8 cellular contexts compared by ENCODE assay signal in the genomic region with DNA sequence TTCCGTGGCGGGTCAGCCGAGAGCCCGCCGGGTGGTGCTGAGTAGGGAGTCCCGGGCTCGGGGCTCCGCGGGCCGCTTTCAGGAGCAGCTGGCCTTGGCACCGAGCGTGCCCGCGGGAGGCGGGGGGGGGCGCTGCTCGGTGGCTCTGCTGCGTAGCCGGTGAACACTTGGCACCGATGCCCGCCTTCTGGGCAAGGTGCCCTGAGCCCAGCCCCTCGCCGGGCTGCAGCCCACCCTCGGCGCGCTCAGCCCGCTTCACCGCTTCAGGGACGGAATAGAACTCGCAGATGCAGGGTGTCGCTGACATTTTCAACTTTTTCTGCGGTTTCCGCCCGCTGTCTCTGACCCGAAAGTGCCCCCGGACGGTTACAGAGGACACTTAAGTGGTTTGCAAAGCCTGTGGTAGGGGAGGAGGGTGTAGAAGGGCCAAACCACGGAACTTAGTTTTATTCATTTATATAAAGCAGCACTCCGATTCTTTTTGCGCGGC. TPM values are rescaled to one million over a fixed set of nuclear protein-coding genes. Genes with fewer than 3 reads are reported as not detected.
DNase-seq lines count a peak whose midpoint lies in the region; TF ChIP-seq lines count a peak whose summit lies in the region.

No MANE protein-coding gene starts in this region.

- H3K9me3 Mint-ChIP-seq in activated T-helper 1 cell treated with anti-CD3 and anti-CD28 coated beads, Interleukin-12 subunit alpha, Interleukin-12 subunit beta, Interleukin-2, Interleukin-4 antibody, amounts not matched to agents 30 ng/mL and 10 ng/mL and 1 ng/mL, durations not matched to agents 14 hours and 24 hours and 36 hours: no peaks in the 10 kb centered on the region
- H3K9me3 Mint-ChIP-seq in osteocyte (ENCODE audit: unreplicated experiment): no peaks in the 10 kb centered on the region

- H3K4me3 Mint-ChIP-seq in activated T-helper 1 cell treated with anti-CD3 and anti-CD28 coated beads, Interleukin-12 subunit alpha, Interleukin-12 subunit beta, Interleukin-2, Interleukin-4 antibody, amounts not matched to agents 30 ng/mL and 10 ng/mL and 1 ng/mL, durations not matched to agents 14 hours and 24 hours and 36 hours: peak overlapping the region; percentile 93
- H3K4me3 Mint-ChIP-seq in osteocyte (ENCODE audit: unreplicated experiment): peak overlapping the region; percentile 78

- intact Hi-C loops in activated T-helper 1 cell treated with anti-CD3 and anti-CD28 coated beads, Interleukin-12 subunit alpha, Interleukin-12 subunit beta, Interleukin-2, Interleukin-4 antibody, amounts not matched to agents 30 ng/mL and 10 ng/mL and 1 ng/mL, durations not matched to agents 14 hours and 24 hours and 36 hours (cut with micrococcal nuclease): loop anchor here (1.0 to 2.0 kb wide), 8 partner anchors 7 to 123 kb away; a partner anchor contains a TSS

- H3K4me1 Mint-ChIP-seq in activated T-helper 1 cell treated with anti-CD3 and anti-CD28 coated beads, Interleukin-12 subunit alpha, Interleukin-12 subunit beta, Interleukin-2, Interleukin-4 antibody, amounts not matched to agents 30 ng/mL and 10 ng/mL and 1 ng/mL, durations not matched to agents 14 hours and 24 hours and 36 hours (ENCODE audit: low read depth): peaks cover 86% of the 10 kb centered on the region
- peaks cover 13% of the 10 kb centered on the region for H3K4me1 Mint-ChIP-seq in osteocyte (ENCODE audit: unreplicated experiment)

- H3K36me3 ChIP-seq in MG63: no peaks in the 10 kb centered on the region

- peaks cover 52% of the 10 kb centered on the region for H3K36me3 Mint-ChIP-seq in activated T-helper 1 cell treated with anti-CD3 and anti-CD28 coated beads, Interleukin-12 subunit alpha, Interleukin-12 subunit beta, Interleukin-2, Interleukin-4 antibody, amounts not matched to agents 30 ng/mL and 10 ng/mL and 1 ng/mL, durations not matched to agents 14 hours and 24 hours and 36 hours (ENCODE audit: low read depth)
- no peaks in the 10 kb centered on the region for H3K36me3 Mint-ChIP-seq in osteocyte (ENCODE audit: unreplicated experiment)

- no peaks in the 10 kb centered on the region for H3K27me3 Mint-ChIP-seq in activated T-helper 1 cell treated with anti-CD3 and anti-CD28 coated beads, Interleukin-12 subunit alpha, Interleukin-12 subunit beta, Interleukin-2, Interleukin-4 antibody, amounts not matched to agents 30 ng/mL and 10 ng/mL and 1 ng/mL, durations not matched to agents 14 hours and 24 hours and 36 hours (ENCODE audit: insufficient read depth)
- peaks cover 57% of the 10 kb centered on the region for H3K27me3 Mint-ChIP-seq in osteocyte (ENCODE audit: unreplicated experiment)

- in situ Hi-C loops in GM13977 (cut with MboI; ENCODE audit: low pct_unique_long_range_greater_than_20kb, low sequenced_read_pairs, unreplicated experiment): no loop called here

- H3K27me3 ChIP-seq in MG63: no peaks in the 10 kb centered on the region

- DNase-seq in GM13977 (ENCODE audit: low spot score): peak; percentile 69
- peak; percentile 53 for DNase-seq in H4 (ENCODE audit: low spot score)
- peak; percentile 10 for DNase-seq in MG63
- peak; percentile 41 for DNase-seq in activated T-helper 1 cell treated with anti-CD3 and anti-CD28 coated beads, Interleukin-12 subunit alpha, Interleukin-12 subunit beta, Interleukin-2, Interleukin-4 antibody, amounts not matched to agents 30 ng/mL and 10 ng/mL and 1 ng/mL, durations not matched to agents 14 hours and 24 hours and 36 hours (ENCODE audit: low spot score)
- DNase-seq in glomerular visceral epithelial cell (ENCODE audit: extremely low spot score): peak; percentile 21
- no peak for DNase-seq in osteocyte (ENCODE audit: extremely low spot score, unreplicated experiment)
- DNase-seq in NCI-H510A (lab: John Stamatoyannopoulos, UW): no peak
- DNase-seq in LoVo (ENCODE audit: low spot score): no peak

- H3K4me3 ChIP-seq in MG63: peak overlapping the region; percentile 28

- H3K27ac Mint-ChIP-seq in activated T-helper 1 cell treated with anti-CD3 and anti-CD28 coated beads, Interleukin-12 subunit alpha, Interleukin-12 subunit beta, Interleukin-2, Interleukin-4 antibody, amounts not matched to agents 30 ng/mL and 10 ng/mL and 1 ng/mL, durations not matched to agents 14 hours and 24 hours and 36 hours: peak overlapping the region; percentile 92
- peak overlapping the region; percentile 61 for H3K27ac Mint-ChIP-seq in osteocyte (ENCODE audit: unreplicated experiment)

- no peaks in the 10 kb centered on the region for H3K9me3 ChIP-seq in MG63

- TF ChIP-seq CTCF in GM13977 (IDR thresholded peaks at IDR 0.05; ENCODE audit: extremely low read depth, insufficient read depth, missing control alignments) (no peak), osteocyte (IDR thresholded peaks at IDR 0.05) (no peak)

RNA-seq across cellular contexts. Expression of a gene that starts 0.7 kb away (rescaled TPM):
- total RNA-seq in H4 (2014; rRNA removed; shearing (Covaris generic)): 0.02 TPM in 1 of 2 replicates, not detected in the other
- not detected in 2 replicates for total RNA-seq in MG63 (2014; rRNA removed; shearing (Covaris generic); ENCODE audit: low replicate concordance)
- total RNA-seq in activated T-helper 1 cell treated with anti-CD3 and anti-CD28 coated beads, Interleukin-12 subunit alpha, Interleukin-12 subunit beta, Interleukin-2, Interleukin-4 antibody, amounts not matched to agents 30 ng/mL and 10 ng/mL and 1 ng/mL, durations not matched to agents 14 hours and 24 hours and 36 hours: 148 and 152 TPM in 2 replicates
- 0.08 TPM in 1 of 2 replicates, not detected in the other for total RNA-seq in osteocyte

Comparison
In these comparisons a context has a peak if more than half of its experiments do, and no peak if none do; other contexts are left out.
1. DNase-seq: peak in GM13977 (single experiment), H4 (single experiment), MG63 (single experiment), activated T-helper 1 cell treated with anti-CD3 and anti-CD28 coated beads, Interleukin-12 subunit alpha, Interleukin-12 subunit beta, Interleukin-2, Interleukin-4 antibody, amounts not matched to agents 30 ng/mL and 10 ng/mL and 1 ng/mL, durations not matched to agents 14 hours and 24 hours and 36 hours (single experiment) and glomerular visceral epithelial cell (single experiment); none in osteocyte (single experiment), NCI-H510A (single experiment) and LoVo (single experiment).
2. RNA of a gene that starts 0.7 kb away (total RNA-seq): 148 to 152 TPM in activated T-helper 1 cell treated with anti-CD3 and anti-CD28 coated beads, Interleukin-12 subunit alpha, Interleukin-12 subunit beta, Interleukin-2, Interleukin-4 antibody, amounts not matched to agents 30 ng/mL and 10 ng/mL and 1 ng/mL, durations not matched to agents 14 hours and 24 hours and 36 hours; 0.08 TPM in osteocyte, 0.02 TPM in H4 and not detected in MG63; every median in the first group is over 100 times any median in the second.